9 cellular contexts compared by ENCODE assay signal in genomic region chr13:35470671-35471465, GRCh38. TPM values are rescaled to one million over a fixed set of nuclear protein-coding genes. Genes with fewer than 3 reads are reported as not detected.
DNase-seq lines count a peak whose midpoint lies in the region; ATAC-seq and TF ChIP-seq lines count a peak whose summit lies in the region.
"Had no signal": no experiment of that assay in that cellular context is flagged by ENCODE, and none has a peak within 500 bp of the region (broad histone marks: within the 10 kb centered on the region; RNA-seq: fewer than 3 reads in every experiment).

No MANE protein-coding gene starts in this region.

- BruUV-seq in Caco-2 (replicated peaks; lab: Mats Ljungman, UMichigan), result no TSS peak

- H3K4me1 ChIP-seq in HUES64 (ENCODE audit: insufficient read depth, low read length), result peaks cover 32% of the 10 kb centered on the region; the same call in 1 of the 2 replicates
- peaks cover 2 to 10% (median 4%) of the 10 kb centered on the region in 3 donors for H3K4me1 ChIP-seq in skeletal muscle tissue (ENCODE audit: control insufficient read depth in 3 of 3, insufficient read depth in 3 of 3, low read length in 3 of 3)
- H3K4me1 ChIP-seq in Caco-2, result no peaks in the 10 kb centered on the region; the same call in 1 of the 2 replicates

- H3K9ac ChIP-seq in HUES64 (ENCODE audit: low read depth, low read length), result peak overlapping the region; percentile 67
- H3K9ac ChIP-seq in skeletal muscle tissue (ENCODE audit: low read depth in 1 of 3, low read length in 3 of 3), result peak overlapping the region; percentile 71 to 74 (median 71)

- H3K4me1 Mint-ChIP-seq in Caco-2 (ENCODE audit: low read depth, unreplicated experiment), result no peaks in the 10 kb centered on the region

- ATAC-seq in HG03439 (IDR thresholded peaks at IDR 0.05; ENCODE audit: unreplicated experiment), result no peak

- no peak overlapping the region for H3K27ac ChIP-seq in HUES64 (ENCODE audit: low read depth, low read length)
- H3K27ac ChIP-seq in skeletal muscle tissue (ENCODE audit: low read depth, low read length), result peak overlapping the region; percentile 79

- CTCF ChIA-PET in Caco-2 (lab: Charles Lee), result no interaction called here

- H3K36me3 ChIP-seq in HUES64 (ENCODE audit: insufficient read depth, low read length), result no peaks in the 10 kb centered on the region
- H3K36me3 ChIP-seq in skeletal muscle tissue (ENCODE audit: control insufficient read depth in 3 of 3, insufficient read depth in 3 of 3, low read length in 3 of 3), result no peaks in the 10 kb centered on the region
- no peaks in the 10 kb centered on the region for H3K36me3 ChIP-seq in Caco-2 (ENCODE audit: control insufficient read depth, insufficient read depth, low read length)

- H3K36me3 Mint-ChIP-seq in Caco-2 (ENCODE audit: insufficient read depth, unreplicated experiment), result no peaks in the 10 kb centered on the region

- H3K4me3 ChIP-seq in HUES64 (ENCODE audit: low read length) (peak overlapping the region; percentile 66), choroid plexus epithelial cell (ENCODE audit: low read depth, low read length) (peak overlapping the region; percentile 55), skeletal muscle tissue (ENCODE audit: low read length in 3 of 3) (peak overlapping the region; percentile 65 to 74 (median 68)), Caco-2 (ENCODE audit: low read depth, low read length) (no peak overlapping the region)

- no peak overlapping the region for H3K4me3 Mint-ChIP-seq in Caco-2 (ENCODE audit: unreplicated experiment)

- POLR2A ChIA-PET in Caco-2 (lab: Charles Lee), result no interaction called here

- intact Hi-C loops in Caco-2 (cut with micrococcal nuclease; ENCODE audit: unreplicated experiment), result no loop called here

- under 1% methylated on average over 58 of the region's 58 CpGs for WGBS in HUES64

- DNase-seq in choroid plexus epithelial cell (ENCODE audit: low read depth) (peak; percentile 41), islet precursor cell (peak; percentile 80), Caco-2 (no peak), GM20000 (ENCODE audit: low spot score) (no peak), NCI-H510A (lab: John Stamatoyannopoulos, UW) (no peak)
- DNase-seq: NCI-H1092 treated with DMSO at 0.1 percent for 48 hours had no signal

- TF ChIP-seq CTCF in choroid plexus epithelial cell (conservative IDR thresholded peaks at IDR 0.05; ENCODE audit: low read depth, low read length) (no peak), Caco-2 (IDR thresholded peaks at IDR 0.05; ENCODE audit: insufficient read depth in 1 of 2, low read depth in 1 of 2, low read length in 1 of 2, severe bottlenecking in 1 of 2, unreplicated experiment in 1 of 2) (no peak), GM20000 (IDR thresholded peaks at IDR 0.05; ENCODE audit: extremely low read depth, missing control alignments) (no peak)

- H3K27me3 ChIP-seq in HUES64 (ENCODE audit: insufficient read depth, low read length) (peaks cover 68% of the 10 kb centered on the region), skeletal muscle tissue (ENCODE audit: control insufficient read depth in 3 of 3, insufficient read depth in 3 of 3, low read length in 3 of 3) (peaks cover 0 to 2% (median 0%) of the 10 kb centered on the region in 3 donors), Caco-2 (replicated peaks; ENCODE audit: control insufficient read depth, insufficient read depth, low read length) (no peaks in the 10 kb centered on the region)

- H3K9me3 Mint-ChIP-seq in Caco-2 (ENCODE audit: unreplicated experiment), result no peaks in the 10 kb centered on the region

- peaks cover 3% of the 10 kb centered on the region for H3K27me3 Mint-ChIP-seq in Caco-2 (ENCODE audit: insufficient read depth, unreplicated experiment)

- no peak overlapping the region for H3K27ac Mint-ChIP-seq in Caco-2 (ENCODE audit: unreplicated experiment)

- H3K9me3 ChIP-seq in HUES64 (ENCODE audit: insufficient read depth, low read depth, low read length), result no peaks in the 10 kb centered on the region
- no peaks in the 10 kb centered on the region for H3K9me3 ChIP-seq in skeletal muscle tissue (ENCODE audit: control insufficient read depth in 3 of 3, low read length in 3 of 3)
- no peaks in the 10 kb centered on the region for H3K9me3 ChIP-seq in Caco-2

RNA-seq across cellular contexts. Expression of gene MAB21L1, which starts 5.6 kb away (rescaled TPM):
- polyA plus RNA-seq in HUES64 (2013, experiment 1 of 2), result 0.10 TPM
- polyA plus RNA-seq in HUES64 (2013, experiment 2 of 2), result 0.13 TPM
- total RNA-seq in skeletal muscle tissue (8.4 TPM), Caco-2 (2022) (not detected in 2 replicates)

Comparison
In these comparisons a context has a peak if more than half of its experiments do, and no peak if none do; other contexts are left out.
1. DNase-seq: peak in choroid plexus epithelial cell (single experiment) and islet precursor cell (single experiment); none in Caco-2 (0 of 2), GM20000 (single experiment) and NCI-H510A (single experiment).